Comparison of ENCODE assay signal across 21 cellular contexts in genomic region chr12:131671276-131671675, GRCh38.
"Had no signal": no experiment of that assay in that cellular context is flagged by ENCODE, and none has a peak within 500 bp of the region (broad histone marks: within the 10 kb centered on the region; RNA-seq: fewer than 3 reads in every experiment).

No MANE protein-coding gene starts in this region.

- H3K27ac Mint-ChIP-seq: effector memory CD8-positive, alpha-beta T cell; immature natural killer cell; memory B cell; naive thymus-derived CD4-positive, alpha-beta T cell; nephron progenitor cell; progenitor cell of endocrine pancreas; stimulated activated effector memory CD8-positive, alpha-beta T cell treated with anti-CD3 and anti-CD28 coated beads, Interleukin-12 subunit alpha, Interleukin-12 subunit beta, amount 100 ng/mL, for 72 hours; type B pancreatic cell had no signal

- H3K9me3 ChIP-seq: lower lobe of right lung, pancreas, suprapubic skin, thyroid gland had no signal

- H3K27ac ChIP-seq: foreskin keratinocyte, left ventricle myocardium inferior, lower lobe of right lung, pancreas, suprapubic skin, thyroid gland had no signal

- H3K4me1 ChIP-seq: foreskin keratinocyte, left ventricle myocardium inferior, lower lobe of right lung, pancreas, suprapubic skin, thyroid gland had no signal

- H3K27me3 ChIP-seq: thyroid gland had no signal

- H3K4me3 ChIP-seq: left ventricle myocardium inferior, lower lobe of right lung, pancreas, suprapubic skin, thyroid gland had no signal

- H3K36me3 ChIP-seq: left ventricle myocardium inferior, lower lobe of right lung, pancreas, suprapubic skin, thyroid gland had no signal

- H3K4me3 Mint-ChIP-seq: effector memory CD8-positive, alpha-beta T cell; immature natural killer cell; memory B cell; naive thymus-derived CD4-positive, alpha-beta T cell; nephron progenitor cell; stimulated activated effector memory CD8-positive, alpha-beta T cell treated with anti-CD3 and anti-CD28 coated beads, Interleukin-12 subunit alpha, Interleukin-12 subunit beta, amount 100 ng/mL, for 72 hours; type B pancreatic cell had no signal

- DNase-seq: effector memory CD8-positive, alpha-beta T cell; erythroblast; foreskin keratinocyte; immature natural killer cell; left cardiac atrium; left ventricle myocardium inferior; lower lobe of right lung; naive thymus-derived CD4-positive, alpha-beta T cell; nephron progenitor cell; pancreas; right cardiac atrium; small intestine; stimulated activated CD4-positive, alpha-beta T cell treated with anti-CD3 and anti-CD28 coated beads, Interleukin-4, amount 100 ng/mL, for 1 hour; stimulated activated CD8-positive, alpha-beta memory T cell treated with anti-CD3 and anti-CD28 coated beads, Interleukin-4, amount 100 ng/mL, for 48 hours; stimulated activated naive CD8-positive, alpha-beta T cell treated with anti-CD3 and anti-CD28 coated beads, Interleukin-15, Interleukin-2, amounts not matched to agents 100 U/mL and 50 U/mL, for 24 hours; thyroid gland had no signal

- H3K36me3 Mint-ChIP-seq: immature natural killer cell; naive thymus-derived CD4-positive, alpha-beta T cell; stimulated activated effector memory CD8-positive, alpha-beta T cell treated with anti-CD3 and anti-CD28 coated beads, Interleukin-12 subunit alpha, Interleukin-12 subunit beta, amount 100 ng/mL, for 72 hours; type B pancreatic cell had no signal

- H3K9me3 Mint-ChIP-seq: stimulated activated effector memory CD8-positive, alpha-beta T cell treated with anti-CD3 and anti-CD28 coated beads, Interleukin-12 subunit alpha, Interleukin-12 subunit beta, amount 100 ng/mL, for 72 hours; type B pancreatic cell had no signal

- H3K4me1 Mint-ChIP-seq: nephron progenitor cell; stimulated activated effector memory CD8-positive, alpha-beta T cell treated with anti-CD3 and anti-CD28 coated beads, Interleukin-12 subunit alpha, Interleukin-12 subunit beta, amount 100 ng/mL, for 72 hours had no signal
